20 cellular contexts compared by ENCODE assay signal in genomic region chr14:80152166-80152565, GRCh38. TPM values are rescaled to one million over a fixed set of nuclear protein-coding genes. Genes with fewer than 3 reads are reported as not detected.
"Had no signal": no experiment of that assay in that cellular context is flagged by ENCODE, and none has a peak within 500 bp of the region (broad histone marks: within the 10 kb centered on the region; RNA-seq: fewer than 3 reads in every experiment).

No MANE protein-coding gene starts in this region.

- H3K27ac Mint-ChIP-seq: naive thymus-derived CD8-positive, alpha-beta T cell had no signal

- H3K9me3 ChIP-seq: esophagus squamous epithelium, mucosa of descending colon, neutrophil, suprapubic skin, tibial artery, upper lobe of right lung, vagina had no signal

- H3K79me2 ChIP-seq: hepatocyte had no signal

- H3K27me3 ChIP-seq: dorsolateral prefrontal cortex, esophagus squamous epithelium, hepatocyte, neutrophil, suprapubic skin, tibial artery, upper lobe of right lung, vagina had no signal

- H3K4me1 Mint-ChIP-seq: naive thymus-derived CD8-positive, alpha-beta T cell had no signal

- H3K36me3 ChIP-seq: esophagus squamous epithelium, neutrophil, suprapubic skin, tibial artery, upper lobe of right lung, vagina had no signal

- H3K4me2 ChIP-seq: hepatocyte, smooth muscle cell had no signal

- H3K4me3 Mint-ChIP-seq: naive thymus-derived CD8-positive, alpha-beta T cell had no signal

- H3K4me1 ChIP-seq: upper lobe of right lung had no signal

- H3K27me3 Mint-ChIP-seq: naive thymus-derived CD8-positive, alpha-beta T cell had no signal

- H3K36me3 Mint-ChIP-seq: naive thymus-derived CD8-positive, alpha-beta T cell had no signal

- ATAC-seq: mucosa of descending colon; naive thymus-derived CD8-positive, alpha-beta T cell; right cardiac atrium; stimulated activated naive CD8-positive, alpha-beta T cell treated with anti-CD3 and anti-CD28 coated beads, Interleukin-15, Interleukin-2, amounts not matched to agents 100 U/mL and 50 U/mL, for 24 hours; upper lobe of right lung had no signal

- H3K4me3 ChIP-seq: coronary artery, dorsolateral prefrontal cortex, esophagus squamous epithelium, hepatocyte, mucosa of descending colon, smooth muscle cell, suprapubic skin, tibial artery, upper lobe of right lung, vagina had no signal

- H3K27ac ChIP-seq: coronary artery, dorsolateral prefrontal cortex, hepatocyte, neutrophil, suprapubic skin, tibial artery, upper lobe of right lung, vagina had no signal

- H2AFZ ChIP-seq: hepatocyte had no signal

- DNase-seq: dorsolateral prefrontal cortex; effector CD8-positive, alpha-beta T cell; esophagus squamous epithelium; foreskin fibroblast; kidney glomerular epithelial cell; mucosa of descending colon; naive thymus-derived CD8-positive, alpha-beta T cell; posterior cingulate gyrus; right cardiac atrium; stimulated activated CD4-positive, alpha-beta T cell treated with anti-CD3 and anti-CD28 coated beads, Interleukin-2, amount 100 ng/mL, for 48 hours; stimulated activated naive CD8-positive, alpha-beta T cell treated with anti-CD3 and anti-CD28 coated beads, Interleukin-15, Interleukin-2, amounts not matched to agents 100 U/mL and 50 U/mL, for 24 hours; tibial artery; upper lobe of right lung had no signal

RNA-seq across cellular contexts. Expression of gene DIO2, which starts 59.1 kb away (rescaled TPM):
- total RNA-seq: lung microvascular endothelial cell; naive thymus-derived CD8-positive, alpha-beta T cell had no signal
- polyA plus RNA-seq: naive thymus-derived CD8-positive, alpha-beta T cell had no signal
